Comparison of ENCODE assay signal across 8 cellular contexts in the genomic region with DNA sequence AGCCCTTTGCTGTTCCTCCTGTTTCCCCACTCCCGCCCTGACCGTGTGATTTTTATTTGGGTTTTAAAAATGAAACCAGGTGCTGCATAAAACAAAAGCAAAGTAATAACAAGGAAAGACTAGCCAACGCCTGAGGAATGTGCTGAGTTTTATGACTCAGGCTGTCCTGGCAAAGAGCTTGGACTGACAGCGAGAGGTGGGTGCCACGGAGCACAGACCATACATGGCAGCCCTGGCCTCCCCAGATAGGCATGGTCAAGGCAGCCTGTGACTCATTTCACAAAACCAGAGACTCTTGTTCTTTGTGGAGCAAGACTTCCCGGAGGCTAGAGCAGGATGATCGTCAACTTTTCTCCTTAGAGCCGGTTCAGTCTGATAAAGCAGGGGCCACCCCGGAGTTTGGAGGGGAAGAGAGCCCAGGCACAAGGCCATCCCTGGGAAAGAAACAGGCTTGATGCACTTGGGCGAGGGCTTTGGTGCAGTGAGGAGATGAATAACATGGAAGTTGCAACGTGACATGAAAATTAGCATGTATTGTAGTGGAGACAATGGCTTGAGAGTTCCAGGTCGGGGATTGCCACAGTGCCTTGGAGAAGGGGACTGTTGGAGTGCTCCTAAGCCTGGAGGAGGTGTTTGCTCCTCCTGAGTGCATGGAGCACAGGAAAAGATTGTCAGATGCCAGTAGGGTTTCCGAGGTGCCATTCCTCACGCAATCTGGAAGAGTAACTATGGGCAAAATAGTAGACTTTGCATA. TPM values are rescaled to one million over a fixed set of nuclear protein-coding genes. Genes with fewer than 3 reads are reported as not detected.
DNase-seq lines count a peak whose midpoint lies in the region; ATAC-seq and TF ChIP-seq lines count a peak whose summit lies in the region.

No MANE protein-coding gene starts in this region.

- H3K27me3 Mint-ChIP-seq in CD8-positive, alpha-beta T cell (ENCODE audit: low read depth), result peaks cover 1% of the 10 kb centered on the region

- peak overlapping the region; percentile 10 for H3K4me3 Mint-ChIP-seq in CD8-positive, alpha-beta T cell

- no peaks in the 10 kb centered on the region for H3K36me3 ChIP-seq in CD8-positive, alpha-beta T cell (ENCODE audit: insufficient read depth, low read length)
- no peaks in the 10 kb centered on the region for H3K36me3 ChIP-seq in tibial nerve

- no peak for DNase-seq in CD8-positive, alpha-beta T cell
- DNase-seq in astrocyte of the hippocampus (ENCODE audit: low read depth, low spot score) (peak; percentile 98), kidney glomerular epithelial cell (lab: John Stamatoyannopoulos, UW) (peak; percentile 95), tibial nerve (ENCODE audit: low spot score in 2 of 2) (peak; percentile 23 to 38)
- DNase-seq in activated naive CD4-positive, alpha-beta T cell treated with anti-CD3 and anti-CD28 coated beads, Interleukin-2, amount 50 U/mL, for 16 hours, result no peak
- no peak for DNase-seq in activated CD4-positive, alpha-beta T cell treated with anti-CD3 and anti-CD28 coated beads, Interleukin-2, amount 50 U/mL, for 4 hours

- TF ChIP-seq EP300 in tibial nerve (IDR thresholded peaks at IDR 0.05), result peak in 1 of 2 donors; percentile 52

- CTCF ChIA-PET in CD8-positive, alpha-beta T cell (lab: Charles Lee), result no interaction called here

- no peak overlapping the region for H3K27ac Mint-ChIP-seq in CD8-positive, alpha-beta T cell

- POLR2A ChIA-PET in CD8-positive, alpha-beta T cell (lab: Charles Lee), result no interaction called here

- H3K27ac ChIP-seq in CD8-positive, alpha-beta T cell (ENCODE audit: low read depth, low read length), result no peak overlapping the region
- peak overlapping the region in 3 of 4 donors; percentile 93 to 99 (median 98) for H3K27ac ChIP-seq in tibial nerve

- no peaks in the 10 kb centered on the region for H3K9me3 Mint-ChIP-seq in CD8-positive, alpha-beta T cell

- 50 to 53% methylated on average over 14 of the region's 14 CpGs for WGBS in tibial nerve, 2 donors

- no peaks in the 10 kb centered on the region for H3K27me3 ChIP-seq in CD8-positive, alpha-beta T cell (ENCODE audit: insufficient read depth, low read length)
- H3K27me3 ChIP-seq in tibial nerve, result no peaks in the 10 kb centered on the region

- no peak for TF ChIP-seq CTCF in CD8-positive, alpha-beta T cell (IDR thresholded peaks at IDR 0.05)
- TF ChIP-seq CTCF in tibial nerve (IDR thresholded peaks at IDR 0.05), result no peak

- H3K4me1 ChIP-seq in CD8-positive, alpha-beta T cell (ENCODE audit: insufficient read depth, low read length), result peaks cover 3% of the 10 kb centered on the region
- H3K4me1 ChIP-seq in tibial nerve, result peaks cover 0 to 52% (median 14%) of the 10 kb centered on the region in 4 donors

- no peaks in the 10 kb centered on the region for H3K36me3 Mint-ChIP-seq in CD8-positive, alpha-beta T cell

- intact Hi-C loops in CD8-positive, alpha-beta T cell (cut with DNase I, micrococcal nuclease), result loop anchor here (5.0 to 10.0 kb wide), 8 partner anchors 117 to 1880 kb away; a partner anchor contains a TSS

- no peaks in the 10 kb centered on the region for H3K9me3 ChIP-seq in CD8-positive, alpha-beta T cell (ENCODE audit: low read length)
- H3K9me3 ChIP-seq in tibial nerve, result no peaks in the 10 kb centered on the region

- ATAC-seq in CD8-positive, alpha-beta T cell, result no peak
- peak; percentile 33 for ATAC-seq in HG02759 (IDR thresholded peaks at IDR 0.05; ENCODE audit: unreplicated experiment)
- ATAC-seq in HG02623 (IDR thresholded peaks at IDR 0.05; ENCODE audit: unreplicated experiment), result no peak

- H3K4me3 ChIP-seq in CD8-positive, alpha-beta T cell (ENCODE audit: low read depth, low read length), result no peak overlapping the region
- H3K4me3 ChIP-seq in tibial nerve, result peak overlapping the region in 1 of 4 donors; percentile 10

- TF ChIP-seq POLR2A in tibial nerve (IDR thresholded peaks at IDR 0.05), result no peak

- H3K4me1 Mint-ChIP-seq in CD8-positive, alpha-beta T cell (ENCODE audit: low read depth), result peaks cover 9% of the 10 kb centered on the region

RNA-seq across cellular contexts. Expression of a gene that starts 54.8 kb away (rescaled TPM):
- total RNA-seq in CD8-positive, alpha-beta T cell, result not detected
- total RNA-seq in tibial nerve, result not detected

Comparison
In these comparisons a context has a peak if more than half of its experiments do, and no peak if none do; other contexts are left out.
1. DNase-seq: peak in astrocyte of the hippocampus (single experiment), kidney glomerular epithelial cell (single experiment) and tibial nerve (2 of 2); none in CD8-positive, alpha-beta T cell (0 of 7), activated naive CD4-positive, alpha-beta T cell treated with anti-CD3 and anti-CD28 coated beads, Interleukin-2, amount 50 U/mL, for 16 hours (single experiment) and activated CD4-positive, alpha-beta T cell treated with anti-CD3 and anti-CD28 coated beads, Interleukin-2, amount 50 U/mL, for 4 hours (0 of 2).